In the genomic region with DNA sequence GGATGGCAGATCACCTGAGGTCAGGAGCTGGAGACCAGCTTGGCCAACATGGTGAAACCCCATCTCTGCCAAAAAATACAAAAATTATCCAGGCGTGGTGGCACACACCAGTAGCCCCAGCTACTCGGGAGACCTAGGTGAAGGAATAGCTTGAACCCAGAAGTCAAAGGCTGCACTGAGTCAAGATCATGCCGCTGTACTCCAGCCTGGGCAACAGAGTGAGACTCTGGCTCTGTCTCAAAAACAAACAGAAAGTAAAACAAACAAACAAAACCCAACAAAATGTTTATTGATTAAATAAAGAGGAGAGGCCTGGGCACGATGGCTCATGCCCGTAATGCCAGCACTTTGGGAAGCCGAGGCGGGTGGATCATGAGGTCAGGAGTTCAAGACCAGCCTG, we compare ENCODE assay signal across 21 cellular contexts.
"Had no signal": no experiment of that assay in that cellular context is flagged by ENCODE, and none has a peak within 500 bp of the region (broad histone marks: within the 10 kb centered on the region; RNA-seq: fewer than 3 reads in every experiment).

No MANE protein-coding gene starts in this region.

- H3K4me3 ChIP-seq: coronary artery, right atrium auricular region, suprapubic skin, upper lobe of left lung had no signal

- ATAC-seq: left ventricle myocardium superior, natural killer cell had no signal

- H3K9me3 ChIP-seq: right atrium auricular region, suprapubic skin, upper lobe of left lung had no signal

- H3K27me3 ChIP-seq: right atrium auricular region, suprapubic skin, upper lobe of left lung had no signal

- H3K4me3 Mint-ChIP-seq: activated naive CD8-positive, alpha-beta T cell; natural killer cell had no signal

- H3K27me3 Mint-ChIP-seq: activated naive CD8-positive, alpha-beta T cell; progenitor cell of endocrine pancreas had no signal

- FAIRE-seq: small intestine had no signal

- H3K9me3 Mint-ChIP-seq: natural killer cell had no signal

- H3K27ac Mint-ChIP-seq: activated naive CD8-positive, alpha-beta T cell; natural killer cell; progenitor cell of endocrine pancreas had no signal

- H3K27ac ChIP-seq: coronary artery, right atrium auricular region, suprapubic skin, upper lobe of left lung had no signal

- DNase-seq: activated CD4-positive, alpha-beta T cell treated with anti-CD3 and anti-CD28 coated beads, Interleukin-2, amount 50 U/mL, for 4 hours; activated CD4-positive, CD25-positive, alpha-beta regulatory T cell treated with anti-CD3 and anti-CD28 coated beads, Interleukin-2, amount 50 U/mL, for 72 hours; activated gamma-delta T cell treated with Interleukin-2 at 50 U/mL for 16 hours; central memory CD4-positive, alpha-beta T cell; effector CD4-positive, alpha-beta T cell; foreskin fibroblast; hippocampal formation; left ventricle myocardium superior; mesenchymal stem cell; natural killer cell; small intestine; stimulated activated CD4-positive, alpha-beta T cell treated with anti-CD3 and anti-CD28 coated beads, Interleukin-4, amount 100 ng/mL, for 24 hours; stimulated activated CD8-positive, alpha-beta memory T cell treated with anti-CD3 and anti-CD28 coated beads, Interleukin-4, amount 100 ng/mL, for 48 hours; stimulated activated naive CD4-positive, alpha-beta T cell treated with Interleukin-2 at 50 U/mL for 16 hours; T-helper 9 cell; upper lobe of left lung had no signal
